In the genomic region with DNA sequence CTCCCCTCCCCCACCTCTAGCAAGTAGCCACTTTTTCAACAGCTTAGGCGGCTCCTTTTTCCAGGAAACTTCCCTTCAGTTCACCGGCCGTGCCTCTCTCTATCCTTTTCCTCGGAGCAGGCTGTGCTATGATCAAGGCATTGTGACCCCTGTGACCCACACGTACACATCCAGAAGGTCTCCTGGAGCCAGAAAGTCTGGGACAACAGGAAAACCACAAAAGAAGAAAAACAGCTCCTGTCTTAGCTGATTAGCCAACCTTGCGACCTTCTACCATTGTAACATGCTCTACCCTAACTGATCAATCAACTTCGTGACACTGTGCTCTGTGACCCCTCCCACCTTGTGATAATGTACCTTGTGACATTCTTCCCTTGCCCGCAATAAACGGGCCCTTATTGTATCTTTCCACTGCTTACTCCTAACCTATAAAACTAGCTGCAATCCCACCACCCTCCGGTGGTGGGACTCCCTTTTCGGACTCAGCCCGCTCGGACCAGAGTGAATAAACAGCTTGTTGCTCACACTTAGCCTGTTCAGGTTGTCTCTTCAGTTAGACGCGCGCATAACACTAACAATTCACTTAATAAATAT, we compare ENCODE assay signal across 1 cellular context.
TF ChIP-seq lines count a peak whose summit lies in the region.

No MANE protein-coding gene starts in this region.

TF ChIP-seq in HepG2, 621 proteins besides CTCF, POLR2A, EP300 and RAD21 (continued from another document and continues in another):
- TF ChIP-seq ZNF747 (CRISPR knock-in tag; IDR thresholded peaks at IDR 0.05; ENCODE audit: borderline replicate concordance), result no peak
- TF ChIP-seq ZNF703 (CRISPR knock-in tag; IDR thresholded peaks at IDR 0.05; ENCODE audit: borderline replicate concordance), result no peak
- TF ChIP-seq, protein P1, sequence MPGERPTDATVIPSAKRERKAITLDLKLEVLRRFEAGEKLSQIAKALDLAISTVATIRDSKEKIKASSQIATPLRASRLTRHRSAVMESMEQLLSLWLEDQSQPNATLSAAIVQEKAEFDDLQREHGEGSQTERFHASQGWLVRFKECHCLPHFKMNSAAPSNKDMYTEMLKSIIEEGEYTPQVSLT (CRISPR knock-in tag; IDR thresholded peaks at IDR 0.05; ENCODE audit: borderline replicate concordance, low read depth), result no peak
- TF ChIP-seq ZSCAN12 (CRISPR knock-in tag; IDR thresholded peaks at IDR 0.05), result no peak
- TF ChIP-seq RCOR2 (CRISPR knock-in tag; IDR thresholded peaks at IDR 0.05), result peak; percentile 61; the same call in 1 of the 2 replicates
- TF ChIP-seq CCDC6 (CRISPR knock-in tag; IDR thresholded peaks at IDR 0.05), result no peak
- TF ChIP-seq, protein P2, sequence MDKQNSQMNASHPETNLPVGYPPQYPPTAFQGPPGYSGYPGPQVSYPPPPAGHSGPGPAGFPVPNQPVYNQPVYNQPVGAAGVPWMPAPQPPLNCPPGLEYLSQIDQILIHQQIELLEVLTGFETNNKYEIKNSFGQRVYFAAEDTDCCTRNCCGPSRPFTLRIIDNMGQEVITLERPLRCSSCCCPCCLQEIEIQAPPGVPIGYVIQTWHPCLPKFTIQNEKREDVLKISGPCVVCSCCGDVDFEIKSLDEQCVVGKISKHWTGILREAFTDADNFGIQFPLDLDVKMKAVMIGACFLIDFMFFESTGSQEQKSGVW (CRISPR knock-in tag; IDR thresholded peaks at IDR 0.05; ENCODE audit: borderline replicate concordance), result no peak
- TF ChIP-seq, protein P3, sequence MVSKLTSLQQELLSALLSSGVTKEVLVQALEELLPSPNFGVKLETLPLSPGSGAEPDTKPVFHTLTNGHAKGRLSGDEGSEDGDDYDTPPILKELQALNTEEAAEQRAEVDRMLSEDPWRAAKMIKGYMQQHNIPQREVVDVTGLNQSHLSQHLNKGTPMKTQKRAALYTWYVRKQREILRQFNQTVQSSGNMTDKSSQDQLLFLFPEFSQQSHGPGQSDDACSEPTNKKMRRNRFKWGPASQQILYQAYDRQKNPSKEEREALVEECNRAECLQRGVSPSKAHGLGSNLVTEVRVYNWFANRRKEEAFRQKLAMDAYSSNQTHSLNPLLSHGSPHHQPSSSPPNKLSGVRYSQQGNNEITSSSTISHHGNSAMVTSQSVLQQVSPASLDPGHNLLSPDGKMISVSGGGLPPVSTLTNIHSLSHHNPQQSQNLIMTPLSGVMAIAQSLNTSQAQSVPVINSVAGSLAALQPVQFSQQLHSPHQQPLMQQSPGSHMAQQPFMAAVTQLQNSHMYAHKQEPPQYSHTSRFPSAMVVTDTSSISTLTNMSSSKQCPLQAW (CRISPR knock-in tag; IDR thresholded peaks at IDR 0.05), result peak; percentile 18; the same call in 1 of the 2 replicates
- no peak for TF ChIP-seq IRX3 (CRISPR knock-in tag; IDR thresholded peaks at IDR 0.05; ENCODE audit: borderline replicate concordance, low read depth)
- no peak for TF ChIP-seq KDM5A (IDR thresholded peaks at IDR 0.05; ENCODE audit: borderline replicate concordance, low read length)
- TF ChIP-seq NFATC3 (CRISPR knock-in tag; IDR thresholded peaks at IDR 0.05), result no peak
- TF ChIP-seq SP5 (CRISPR knock-in tag; IDR thresholded peaks at IDR 0.05; ENCODE audit: borderline replicate concordance, low read depth), result peak; percentile 96
- no peak for TF ChIP-seq MTA3 (CRISPR knock-in tag; IDR thresholded peaks at IDR 0.05)
- TF ChIP-seq, protein P4, sequence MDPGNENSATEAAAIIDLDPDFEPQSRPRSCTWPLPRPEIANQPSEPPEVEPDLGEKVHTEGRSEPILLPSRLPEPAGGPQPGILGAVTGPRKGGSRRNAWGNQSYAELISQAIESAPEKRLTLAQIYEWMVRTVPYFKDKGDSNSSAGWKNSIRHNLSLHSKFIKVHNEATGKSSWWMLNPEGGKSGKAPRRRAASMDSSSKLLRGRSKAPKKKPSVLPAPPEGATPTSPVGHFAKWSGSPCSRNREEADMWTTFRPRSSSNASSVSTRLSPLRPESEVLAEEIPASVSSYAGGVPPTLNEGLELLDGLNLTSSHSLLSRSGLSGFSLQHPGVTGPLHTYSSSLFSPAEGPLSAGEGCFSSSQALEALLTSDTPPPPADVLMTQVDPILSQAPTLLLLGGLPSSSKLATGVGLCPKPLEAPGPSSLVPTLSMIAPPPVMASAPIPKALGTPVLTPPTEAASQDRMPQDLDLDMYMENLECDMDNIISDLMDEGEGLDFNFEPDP (CRISPR knock-in tag; conservative IDR thresholded peaks at IDR 0.05), result 0 out of 2 replicates have a peak, but pooled peaks have one; percentile 72
- TF ChIP-seq, protein P5, sequence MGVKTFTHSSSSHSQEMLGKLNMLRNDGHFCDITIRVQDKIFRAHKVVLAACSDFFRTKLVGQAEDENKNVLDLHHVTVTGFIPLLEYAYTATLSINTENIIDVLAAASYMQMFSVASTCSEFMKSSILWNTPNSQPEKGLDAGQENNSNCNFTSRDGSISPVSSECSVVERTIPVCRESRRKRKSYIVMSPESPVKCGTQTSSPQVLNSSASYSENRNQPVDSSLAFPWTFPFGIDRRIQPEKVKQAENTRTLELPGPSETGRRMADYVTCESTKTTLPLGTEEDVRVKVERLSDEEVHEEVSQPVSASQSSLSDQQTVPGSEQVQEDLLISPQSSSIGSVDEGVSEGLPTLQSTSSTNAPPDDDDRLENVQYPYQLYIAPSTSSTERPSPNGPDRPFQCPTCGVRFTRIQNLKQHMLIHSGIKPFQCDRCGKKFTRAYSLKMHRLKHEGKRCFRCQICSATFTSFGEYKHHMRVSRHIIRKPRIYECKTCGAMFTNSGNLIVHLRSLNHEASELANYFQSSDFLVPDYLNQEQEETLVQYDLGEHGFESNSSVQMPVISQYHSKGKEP (CRISPR knock-in tag; IDR thresholded peaks at IDR 0.05), result no peak
- TF ChIP-seq FOXM1 (CRISPR knock-in tag; IDR thresholded peaks at IDR 0.05), result no peak
- peak; percentile 90 to 92 for TF ChIP-seq NR2F1 (CRISPR knock-in tag; IDR thresholded peaks at IDR 0.05)
- TF ChIP-seq, protein P6, sequence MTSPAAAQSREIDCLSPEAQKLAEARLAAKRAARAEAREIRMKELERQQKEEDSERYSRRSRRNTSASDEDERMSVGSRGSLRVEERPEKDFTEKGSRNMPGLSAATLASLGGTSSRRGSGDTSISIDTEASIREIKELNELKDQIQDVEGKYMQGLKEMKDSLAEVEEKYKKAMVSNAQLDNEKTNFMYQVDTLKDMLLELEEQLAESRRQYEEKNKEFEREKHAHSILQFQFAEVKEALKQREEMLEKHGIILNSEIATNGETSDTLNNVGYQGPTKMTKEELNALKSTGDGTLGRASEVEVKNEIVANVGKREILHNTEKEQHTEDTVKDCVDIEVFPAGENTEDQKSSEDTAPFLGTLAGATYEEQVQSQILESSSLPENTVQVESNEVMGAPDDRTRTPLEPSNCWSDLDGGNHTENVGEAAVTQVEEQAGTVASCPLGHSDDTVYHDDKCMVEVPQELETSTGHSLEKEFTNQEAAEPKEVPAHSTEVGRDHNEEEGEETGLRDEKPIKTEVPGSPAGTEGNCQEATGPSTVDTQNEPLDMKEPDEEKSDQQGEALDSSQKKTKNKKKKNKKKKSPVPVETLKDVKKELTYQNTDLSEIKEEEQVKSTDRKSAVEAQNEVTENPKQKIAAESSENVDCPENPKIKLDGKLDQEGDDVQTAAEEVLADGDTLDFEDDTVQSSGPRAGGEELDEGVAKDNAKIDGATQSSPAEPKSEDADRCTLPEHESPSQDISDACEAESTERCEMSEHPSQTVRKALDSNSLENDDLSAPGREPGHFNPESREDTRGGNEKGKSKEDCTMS (CRISPR knock-in tag; conservative IDR thresholded peaks at IDR 0.05), result no peak
- TF ChIP-seq, protein P7, sequence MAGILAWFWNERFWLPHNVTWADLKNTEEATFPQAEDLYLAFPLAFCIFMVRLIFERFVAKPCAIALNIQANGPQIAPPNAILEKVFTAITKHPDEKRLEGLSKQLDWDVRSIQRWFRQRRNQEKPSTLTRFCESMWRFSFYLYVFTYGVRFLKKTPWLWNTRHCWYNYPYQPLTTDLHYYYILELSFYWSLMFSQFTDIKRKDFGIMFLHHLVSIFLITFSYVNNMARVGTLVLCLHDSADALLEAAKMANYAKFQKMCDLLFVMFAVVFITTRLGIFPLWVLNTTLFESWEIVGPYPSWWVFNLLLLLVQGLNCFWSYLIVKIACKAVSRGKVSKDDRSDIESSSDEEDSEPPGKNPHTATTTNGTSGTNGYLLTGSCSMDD (CRISPR knock-in tag; IDR thresholded peaks at IDR 0.05), result no peak
- TF ChIP-seq GTF2F1 (IDR thresholded peaks at IDR 0.05; ENCODE audit: low read length), result no peak
- no peak for TF ChIP-seq ZNF782 (CRISPR knock-in tag; IDR thresholded peaks at IDR 0.05; ENCODE audit: borderline replicate concordance)
- TF ChIP-seq, protein P8, sequence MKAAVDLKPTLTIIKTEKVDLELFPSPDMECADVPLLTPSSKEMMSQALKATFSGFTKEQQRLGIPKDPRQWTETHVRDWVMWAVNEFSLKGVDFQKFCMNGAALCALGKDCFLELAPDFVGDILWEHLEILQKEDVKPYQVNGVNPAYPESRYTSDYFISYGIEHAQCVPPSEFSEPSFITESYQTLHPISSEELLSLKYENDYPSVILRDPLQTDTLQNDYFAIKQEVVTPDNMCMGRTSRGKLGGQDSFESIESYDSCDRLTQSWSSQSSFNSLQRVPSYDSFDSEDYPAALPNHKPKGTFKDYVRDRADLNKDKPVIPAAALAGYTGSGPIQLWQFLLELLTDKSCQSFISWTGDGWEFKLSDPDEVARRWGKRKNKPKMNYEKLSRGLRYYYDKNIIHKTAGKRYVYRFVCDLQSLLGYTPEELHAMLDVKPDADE (CRISPR knock-in tag; IDR thresholded peaks at IDR 0.05), result no peak
- no peak for TF ChIP-seq CHCHD3 (CRISPR knock-in tag; IDR thresholded peaks at IDR 0.05)
- TF ChIP-seq, protein P9, sequence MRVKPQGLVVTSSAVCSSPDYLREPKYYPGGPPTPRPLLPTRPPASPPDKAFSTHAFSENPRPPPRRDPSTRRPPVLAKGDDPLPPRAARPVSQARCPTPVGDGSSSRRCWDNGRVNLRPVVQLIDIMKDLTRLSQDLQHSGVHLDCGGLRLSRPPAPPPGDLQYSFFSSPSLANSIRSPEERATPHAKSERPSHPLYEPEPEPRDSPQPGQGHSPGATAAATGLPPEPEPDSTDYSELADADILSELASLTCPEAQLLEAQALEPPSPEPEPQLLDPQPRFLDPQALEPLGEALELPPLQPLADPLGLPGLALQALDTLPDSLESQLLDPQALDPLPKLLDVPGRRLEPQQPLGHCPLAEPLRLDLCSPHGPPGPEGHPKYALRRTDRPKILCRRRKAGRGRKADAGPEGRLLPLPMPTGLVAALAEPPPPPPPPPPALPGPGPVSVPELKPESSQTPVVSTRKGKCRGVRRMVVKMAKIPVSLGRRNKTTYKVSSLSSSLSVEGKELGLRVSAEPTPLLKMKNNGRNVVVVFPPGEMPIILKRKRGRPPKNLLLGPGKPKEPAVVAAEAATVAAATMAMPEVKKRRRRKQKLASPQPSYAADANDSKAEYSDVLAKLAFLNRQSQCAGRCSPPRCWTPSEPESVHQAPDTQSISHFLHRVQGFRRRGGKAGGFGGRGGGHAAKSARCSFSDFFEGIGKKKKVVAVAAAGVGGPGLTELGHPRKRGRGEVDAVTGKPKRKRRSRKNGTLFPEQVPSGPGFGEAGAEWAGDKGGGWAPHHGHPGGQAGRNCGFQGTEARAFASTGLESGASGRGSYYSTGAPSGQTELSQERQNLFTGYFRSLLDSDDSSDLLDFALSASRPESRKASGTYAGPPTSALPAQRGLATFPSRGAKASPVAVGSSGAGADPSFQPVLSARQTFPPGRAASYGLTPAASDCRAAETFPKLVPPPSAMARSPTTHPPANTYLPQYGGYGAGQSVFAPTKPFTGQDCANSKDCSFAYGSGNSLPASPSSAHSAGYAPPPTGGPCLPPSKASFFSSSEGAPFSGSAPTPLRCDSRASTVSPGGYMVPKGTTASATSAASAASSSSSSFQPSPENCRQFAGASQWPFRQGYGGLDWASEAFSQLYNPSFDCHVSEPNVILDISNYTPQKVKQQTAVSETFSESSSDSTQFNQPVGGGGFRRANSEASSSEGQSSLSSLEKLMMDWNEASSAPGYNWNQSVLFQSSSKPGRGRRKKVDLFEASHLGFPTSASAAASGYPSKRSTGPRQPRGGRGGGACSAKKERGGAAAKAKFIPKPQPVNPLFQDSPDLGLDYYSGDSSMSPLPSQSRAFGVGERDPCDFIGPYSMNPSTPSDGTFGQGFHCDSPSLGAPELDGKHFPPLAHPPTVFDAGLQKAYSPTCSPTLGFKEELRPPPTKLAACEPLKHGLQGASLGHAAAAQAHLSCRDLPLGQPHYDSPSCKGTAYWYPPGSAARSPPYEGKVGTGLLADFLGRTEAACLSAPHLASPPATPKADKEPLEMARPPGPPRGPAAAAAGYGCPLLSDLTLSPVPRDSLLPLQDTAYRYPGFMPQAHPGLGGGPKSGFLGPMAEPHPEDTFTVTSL (CRISPR knock-in tag; IDR thresholded peaks at IDR 0.05; ENCODE audit: borderline replicate concordance), result 0 out of 2 replicates have a peak, but pooled peaks have one; percentile 66
- TF ChIP-seq, protein P10, sequence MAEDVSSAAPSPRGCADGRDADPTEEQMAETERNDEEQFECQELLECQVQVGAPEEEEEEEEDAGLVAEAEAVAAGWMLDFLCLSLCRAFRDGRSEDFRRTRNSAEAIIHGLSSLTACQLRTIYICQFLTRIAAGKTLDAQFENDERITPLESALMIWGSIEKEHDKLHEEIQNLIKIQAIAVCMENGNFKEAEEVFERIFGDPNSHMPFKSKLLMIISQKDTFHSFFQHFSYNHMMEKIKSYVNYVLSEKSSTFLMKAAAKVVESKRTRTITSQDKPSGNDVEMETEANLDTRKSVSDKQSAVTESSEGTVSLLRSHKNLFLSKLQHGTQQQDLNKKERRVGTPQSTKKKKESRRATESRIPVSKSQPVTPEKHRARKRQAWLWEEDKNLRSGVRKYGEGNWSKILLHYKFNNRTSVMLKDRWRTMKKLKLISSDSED (CRISPR knock-in tag; IDR thresholded peaks at IDR 0.05), result no peak
- no peak for TF ChIP-seq ZFP1 (CRISPR knock-in tag; IDR thresholded peaks at IDR 0.05)
- TF ChIP-seq, protein P11, sequence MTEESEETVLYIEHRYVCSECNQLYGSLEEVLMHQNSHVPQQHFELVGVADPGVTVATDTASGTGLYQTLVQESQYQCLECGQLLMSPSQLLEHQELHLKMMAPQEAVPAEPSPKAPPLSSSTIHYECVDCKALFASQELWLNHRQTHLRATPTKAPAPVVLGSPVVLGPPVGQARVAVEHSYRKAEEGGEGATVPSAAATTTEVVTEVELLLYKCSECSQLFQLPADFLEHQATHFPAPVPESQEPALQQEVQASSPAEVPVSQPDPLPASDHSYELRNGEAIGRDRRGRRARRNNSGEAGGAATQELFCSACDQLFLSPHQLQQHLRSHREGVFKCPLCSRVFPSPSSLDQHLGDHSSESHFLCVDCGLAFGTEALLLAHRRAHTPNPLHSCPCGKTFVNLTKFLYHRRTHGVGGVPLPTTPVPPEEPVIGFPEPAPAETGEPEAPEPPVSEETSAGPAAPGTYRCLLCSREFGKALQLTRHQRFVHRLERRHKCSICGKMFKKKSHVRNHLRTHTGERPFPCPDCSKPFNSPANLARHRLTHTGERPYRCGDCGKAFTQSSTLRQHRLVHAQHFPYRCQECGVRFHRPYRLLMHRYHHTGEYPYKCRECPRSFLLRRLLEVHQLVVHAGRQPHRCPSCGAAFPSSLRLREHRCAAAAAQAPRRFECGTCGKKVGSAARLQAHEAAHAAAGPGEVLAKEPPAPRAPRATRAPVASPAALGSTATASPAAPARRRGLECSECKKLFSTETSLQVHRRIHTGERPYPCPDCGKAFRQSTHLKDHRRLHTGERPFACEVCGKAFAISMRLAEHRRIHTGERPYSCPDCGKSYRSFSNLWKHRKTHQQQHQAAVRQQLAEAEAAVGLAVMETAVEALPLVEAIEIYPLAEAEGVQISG (CRISPR knock-in tag; IDR thresholded peaks at IDR 0.05), result peak; percentile 42; the same call in 1 of the 2 replicates
- no peak for TF ChIP-seq ZEB1 (IDR thresholded peaks at IDR 0.05; ENCODE audit: insufficient replicate concordance, low read depth)
- TF ChIP-seq RAD51 (IDR thresholded peaks at IDR 0.05; ENCODE audit: borderline replicate concordance), result no peak
